Comparison of ENCODE assay signal across 8 cellular contexts in genomic region chr22:19853058-19853878, GRCh38. TPM values are rescaled to one million over a fixed set of nuclear protein-coding genes. Genes with fewer than 3 reads are reported as not detected.
DNase-seq lines count a peak whose midpoint lies in the region; ATAC-seq, FAIRE-seq and TF ChIP-seq lines count a peak whose summit lies in the region.

No MANE protein-coding gene starts in this region.

- peak overlapping the region; percentile 80 for H3K4me2 ChIP-seq in IMR-90 (ENCODE audit: low read depth, low read length)

- H3K36me3 ChIP-seq in IMR-90 (ENCODE audit: control insufficient read depth, insufficient read depth, low read length): peaks cover 27% of the 10 kb centered on the region
- peaks cover 0 to 40% (median 0%) of the 10 kb centered on the region in 3 experiments for H3K36me3 ChIP-seq in naive thymus-derived CD4-positive, alpha-beta T cell (ENCODE audit: control insufficient read depth in 2 of 3, insufficient read depth in 3 of 3, low read length in 3 of 3)

- TF ChIP-seq CTCF in AG10803 (conservative IDR thresholded peaks at IDR 0.05; ENCODE audit: low read length) (no peak), IMR-90 (conservative IDR thresholded peaks at IDR 0.05; ENCODE audit: low read depth, low read length) (no peak), coronary artery (IDR thresholded peaks at IDR 0.05) (no peak)

- intact Hi-C loops in IMR-90 (cut with micrococcal nuclease): loop anchor here (5.0 kb wide), 1 partner anchor 121 kb away; no protein-coding TSS in a partner anchor
- intact Hi-C loops in naive thymus-derived CD4-positive, alpha-beta T cell (cut with micrococcal nuclease): loop anchor here in 1 of 2 donors (10.0 kb wide), 1 partner anchor 1062 kb away; the partner anchor contains the start of gene CRKL

- no peaks in the 10 kb centered on the region for H3K9me3 Mint-ChIP-seq in naive thymus-derived CD4-positive, alpha-beta T cell

- 48% methylated on average over 6 of the region's 11 CpGs; no CpG with 5 or more reads in 1 of the 2 experiments for WGBS in IMR-90 (ENCODE audit: extremely low coverage in 2 of 2, insufficient read length in 1 of 2), 2 experiments

- H2BK15ac ChIP-seq in IMR-90 (ENCODE audit: low read depth, low read length): no peak overlapping the region

- peak overlapping the region; percentile 89 to 96 (median 92) for H3K27ac Mint-ChIP-seq in naive thymus-derived CD4-positive, alpha-beta T cell

- no peak for FAIRE-seq in H54 (lab: Jason Lieb, UNC)

- peak overlapping the region; percentile 95 for H2AK9ac ChIP-seq in IMR-90 (replicated peaks; ENCODE audit: low read depth, low read length, poor library complexity)

- peak overlapping the region; percentile 81 for H3K27ac ChIP-seq in IMR-90 (ENCODE audit: insufficient read depth, low read length)
- H3K27ac ChIP-seq in coronary artery: peak overlapping the region in 1 of 2 donors; percentile 98
- H3K27ac ChIP-seq in naive thymus-derived CD4-positive, alpha-beta T cell (ENCODE audit: low read depth, low read length): peak overlapping the region; percentile 87

- H3K79me1 ChIP-seq in IMR-90 (ENCODE audit: low read depth in 1 of 2, low read length in 2 of 2): peaks cover 20 to 79% of the 10 kb centered on the region in 2 experiments

- TF ChIP-seq POLR2A in IMR-90 (IDR thresholded peaks at IDR 0.05; ENCODE audit: low read depth, low read length): no peak
- TF ChIP-seq POLR2A in H54 (IDR thresholded peaks at IDR 0.05; ENCODE audit: low read depth, low read length): no peak

- H3K9me3 ChIP-seq in IMR-90 (ENCODE audit: control insufficient read depth, insufficient read depth, low read length): no peaks in the 10 kb centered on the region
- H3K9me3 ChIP-seq in naive thymus-derived CD4-positive, alpha-beta T cell (ENCODE audit: control insufficient read depth in 2 of 3, low read length in 3 of 3): no peaks in the 10 kb centered on the region

- H3K9ac ChIP-seq in IMR-90 (ENCODE audit: low read depth, low read length): peak overlapping the region; percentile 90

- H3K27me3 ChIP-seq in IMR-90 (ENCODE audit: control insufficient read depth, insufficient read depth, low read length): no peaks in the 10 kb centered on the region
- no peaks in the 10 kb centered on the region for H3K27me3 ChIP-seq in naive thymus-derived CD4-positive, alpha-beta T cell (ENCODE audit: control insufficient read depth in 2 of 2, insufficient read depth in 2 of 2, low read length in 2 of 2)

- H3K27me3 Mint-ChIP-seq in naive thymus-derived CD4-positive, alpha-beta T cell: no peaks in the 10 kb centered on the region

- peak overlapping the region; percentile 92 for H3K4me3 ChIP-seq in AG10803 (ENCODE audit: low read length)
- peak overlapping the region; percentile 85 for H3K4me3 ChIP-seq in IMR-90 (ENCODE audit: insufficient read depth, low read depth, low read length)
- H3K4me3 ChIP-seq in coronary artery: peak overlapping the region; percentile 93
- H3K4me3 ChIP-seq in naive thymus-derived CD4-positive, alpha-beta T cell (ENCODE audit: low read length): peak overlapping the region; percentile 64

- H3K4ac ChIP-seq in IMR-90 (ENCODE audit: low read depth, low read length): peak overlapping the region; percentile 81

- H4K91ac ChIP-seq in IMR-90 (ENCODE audit: insufficient read depth, low read depth, low read length): no peak overlapping the region; the same call in 1 of the 2 replicates

- H2BK20ac ChIP-seq in IMR-90 (ENCODE audit: low read depth, low read length): no peak overlapping the region

- peak overlapping the region; percentile 90 for H2AFZ ChIP-seq in IMR-90 (replicated peaks; ENCODE audit: low read length, poor library complexity)

- H3K56ac ChIP-seq in IMR-90 (ENCODE audit: extremely low read depth, insufficient read depth, low read length): no peak overlapping the region

- POLR2A ChIA-PET in IMR-90 (lab: Charles Lee; ENCODE audit: unreplicated experiment): interaction anchor here (0.6 kb wide), 1 partner anchor 47 kb away, joined by 5 read pairs; no protein-coding TSS in a partner anchor
- POLR2A ChIA-PET in naive thymus-derived CD4-positive, alpha-beta T cell (lab: Charles Lee): interaction anchor here (1.8 to 3.8 kb wide), 4 partner anchors 12 to 41 kb away, joined by 4 to 154 read pairs (median 26); no protein-coding TSS in a partner anchor

- DNase-seq in AG10803 (ENCODE audit: low read depth) (no peak), IMR-90 (no peak), coronary artery (ENCODE audit: low spot score) (no peak), H54 (ENCODE audit: insufficient read length, low spot score) (no peak), NCI-H345 treated with DMSO at 0.1 percent for 48 hours (lab: John Stamatoyannopoulos, UW; ENCODE audit: unreplicated experiment) (no peak), NCI-H1417 (lab: John Stamatoyannopoulos, UW) (no peak), AG08396 (ENCODE audit: low spot score) (no peak)
- no peak for DNase-seq in naive thymus-derived CD4-positive, alpha-beta T cell

- H2BK5ac ChIP-seq in IMR-90 (ENCODE audit: low read depth, low read length, poor library complexity, severe bottlenecking): no peak overlapping the region

- peak overlapping the region; percentile 71 for H3K23ac ChIP-seq in IMR-90 (ENCODE audit: low read depth, low read length)

- H2BK120ac ChIP-seq in IMR-90 (ENCODE audit: low read depth, low read length): no peak overlapping the region

- peak overlapping the region; percentile 71; the same call in 1 of the 2 replicates for H2AK5ac ChIP-seq in IMR-90 (ENCODE audit: low read depth, low read length)

- no peak for ATAC-seq in IMR-90 (ENCODE audit: low read depth)
- no peak for ATAC-seq in naive thymus-derived CD4-positive, alpha-beta T cell

- H3K4me3 Mint-ChIP-seq in naive thymus-derived CD4-positive, alpha-beta T cell: peak overlapping the region; percentile 94 to 99 (median 96)

- H3K14ac ChIP-seq in IMR-90 (replicated peaks; ENCODE audit: low read depth, low read length): peak overlapping the region; percentile 90

- CTCF ChIA-PET in IMR-90 (lab: Yijun Ruan, JAX): no interaction called here
- CTCF ChIA-PET in naive thymus-derived CD4-positive, alpha-beta T cell (lab: Charles Lee): interaction anchor here (1.2 to 1.7 kb wide), 2 partner anchors 39 to 88 kb away, joined by 3 to 6 read pairs; no protein-coding TSS in a partner anchor

- peaks cover 0 to 14% (median 0%) of the 10 kb centered on the region in 5 donors for H3K36me3 Mint-ChIP-seq in naive thymus-derived CD4-positive, alpha-beta T cell

- peaks cover 38 to 76% (median 64%) of the 10 kb centered on the region in 7 donors for H3K4me1 Mint-ChIP-seq in naive thymus-derived CD4-positive, alpha-beta T cell

- H4K20me1 ChIP-seq in IMR-90 (ENCODE audit: insufficient read depth, low read length): peaks cover 44% of the 10 kb centered on the region

- in situ Hi-C loops in IMR-90 (cut with MboI; ENCODE audit: low sequenced_read_pairs): no loop called here

- H3K9me1 ChIP-seq in IMR-90 (ENCODE audit: insufficient read depth, low read length): peaks cover 24% of the 10 kb centered on the region

- H4K8ac ChIP-seq in IMR-90 (ENCODE audit: low read depth in 2 of 2, low read length in 2 of 2): peak overlapping the region; percentile 5 to 61; a peak in 1 of 4 replicates

- H4K5ac ChIP-seq in IMR-90 (ENCODE audit: low read depth, low read length): no peak overlapping the region

- dilution Hi-C loops in IMR-90 (cut with HindIII; ENCODE audit: low sequenced_read_pairs, unreplicated experiment): no loop called here

- peaks cover 18% of the 10 kb centered on the region for H3K4me1 ChIP-seq in IMR-90 (ENCODE audit: control insufficient read depth, insufficient read depth, low read length)
- peaks cover 19 to 21% of the 10 kb centered on the region in 2 donors for H3K4me1 ChIP-seq in naive thymus-derived CD4-positive, alpha-beta T cell (ENCODE audit: control insufficient read depth in 2 of 2, insufficient read depth in 2 of 2, low read length in 2 of 2)

- no peak for TF ChIP-seq RAD21 in IMR-90 (IDR thresholded peaks at IDR 0.05; ENCODE audit: low read length)

- no TSS peak for BruUV-seq in IMR-90 (replicated peaks; lab: Mats Ljungman, UMichigan)

- H3K18ac ChIP-seq in IMR-90 (ENCODE audit: low read depth, low read length): no peak overlapping the region

TF ChIP-seq in IMR-90, 13 proteins besides CTCF, POLR2A, EP300 and RAD21:
- TF ChIP-seq SMC3 (IDR thresholded peaks at IDR 0.05; ENCODE audit: low read depth, low read length) (no peak), MXI1 (IDR thresholded peaks at IDR 0.05; ENCODE audit: borderline replicate concordance, low read depth, low read length) (no peak), CHD1 (IDR thresholded peaks at IDR 0.05; ENCODE audit: low read depth, low read length) (no peak), RFX5 (IDR thresholded peaks at IDR 0.05; ENCODE audit: low read depth, low read length) (no peak), ELK1 (IDR thresholded peaks at IDR 0.05; ENCODE audit: borderline replicate concordance, low read depth, low read length) (no peak), RCOR1 (IDR thresholded peaks at IDR 0.05; ENCODE audit: insufficient replicate concordance, low read length) (no peak), CEBPB (IDR thresholded peaks at IDR 0.05; ENCODE audit: low read depth, low read length) (no peak)

RNA-seq across cellular contexts. Expression of gene GNB1L, which starts 1.4 kb away (rescaled TPM):
- total RNA-seq in IMR-90 (2012; rRNA removed): 1.7 and 2.5 TPM in 2 replicates
- 4.4 and 5.5 TPM in 2 replicates for polyA plus RNA-seq in IMR-90 (2012; rRNA removed)
- polyA plus RNA-seq in IMR-90 (2012; cell fraction: cytosol; rRNA removed): 5.3 and 8.3 TPM in 2 replicates
- 3.5 and 12.3 TPM in 2 replicates for polyA plus RNA-seq in IMR-90 (2012; cell fraction: nucleus; rRNA removed; ENCODE audit: low replicate concordance)
- total RNA-seq in naive thymus-derived CD4-positive, alpha-beta T cell: 10 to 100 TPM in 2 of 5 experiments, 1 to 10 TPM in 3; 4.2 to 14.1 (median 9.5) TPM
- 10 to 100 TPM; 12.1 to 20.8 TPM for polyA plus RNA-seq in naive thymus-derived CD4-positive, alpha-beta T cell

RNA-seq across cellular contexts. Expression of gene RTL10, which starts 1.4 kb away (rescaled TPM):
- total RNA-seq in IMR-90 (2012; rRNA removed): 8.6 TPM in 2 replicates
- polyA plus RNA-seq in IMR-90 (2012; rRNA removed): 12.1 and 14.0 TPM in 2 replicates
- polyA plus RNA-seq in IMR-90 (2012; cell fraction: cytosol; rRNA removed): 8.4 and 9.2 TPM in 2 replicates
- 24.4 and 41.2 TPM in 2 replicates for polyA plus RNA-seq in IMR-90 (2012; cell fraction: nucleus; rRNA removed; ENCODE audit: low replicate concordance)
- 10 to 100 TPM; 18.2 to 36.8 (median 24.9) TPM for total RNA-seq in naive thymus-derived CD4-positive, alpha-beta T cell
- polyA plus RNA-seq in naive thymus-derived CD4-positive, alpha-beta T cell: 10 to 100 TPM; 14.9 to 15.1 TPM
